8 cellular contexts compared by ENCODE assay signal in the genomic region with DNA sequence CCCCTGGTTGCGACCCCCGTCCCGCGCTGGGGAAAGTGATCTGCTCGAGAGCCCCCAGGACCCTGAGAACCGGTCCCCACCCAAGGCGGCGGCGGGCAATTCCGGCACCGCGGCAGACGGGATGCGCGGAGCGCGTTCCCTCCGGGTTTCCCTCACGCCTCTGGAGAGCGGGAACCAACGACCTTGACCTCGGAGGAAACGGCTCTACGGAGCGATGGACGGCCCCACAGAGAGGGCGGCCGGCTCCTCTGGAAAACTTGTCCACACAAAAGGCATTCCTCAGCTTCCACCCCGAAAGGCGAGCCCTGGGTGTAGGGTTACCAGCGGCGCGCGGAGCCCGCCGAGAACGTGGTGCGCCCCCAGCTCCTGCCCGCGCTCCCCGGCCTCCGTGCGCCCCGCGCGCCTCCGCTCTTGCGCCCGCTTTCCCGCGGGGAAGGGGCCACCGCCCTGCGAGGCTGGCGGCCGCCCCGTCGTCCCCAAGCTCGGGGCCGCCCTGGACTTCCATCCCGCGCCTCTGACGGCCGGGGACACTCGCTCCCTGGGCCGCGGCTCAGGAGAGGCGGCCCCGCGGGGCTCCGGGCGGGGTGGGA. TPM values are rescaled to one million over a fixed set of nuclear protein-coding genes. Genes with fewer than 3 reads are reported as not detected.
DNase-seq lines count a peak whose midpoint lies in the region; ATAC-seq and TF ChIP-seq lines count a peak whose summit lies in the region.

No MANE protein-coding gene starts in this region.

- H2AFZ ChIP-seq in trophoblast cell (ENCODE audit: insufficient read depth, low read length, poor library complexity) (peak overlapping the region; percentile 79), PC-3 (ENCODE audit: low read length) (no peak overlapping the region)

- H2AK5ac ChIP-seq in trophoblast cell (ENCODE audit: low read length): no peak overlapping the region

- H4K12ac ChIP-seq in trophoblast cell (ENCODE audit: low read depth, low read length): peak overlapping the region; percentile 9

- no TSS peak for BruUV-seq in PC-3 (replicated peaks; lab: Mats Ljungman, UMichigan)

- H3K23ac ChIP-seq in trophoblast cell (ENCODE audit: low read length): no peak overlapping the region

- POLR2A ChIA-PET in PC-3 (lab: Charles Lee; ENCODE audit: unreplicated experiment): no interaction called here

- peak overlapping the region; percentile 25 for H4K91ac ChIP-seq in trophoblast cell (ENCODE audit: low read depth, low read length)

- H3K18ac ChIP-seq in trophoblast cell (ENCODE audit: low read length): peak overlapping the region; percentile 7

- H3K4me3 ChIP-seq in cardiac muscle cell (peak overlapping the region; percentile 23), trophoblast cell (ENCODE audit: low read depth, low read length) (peak overlapping the region; percentile 74), PC-3 (ENCODE audit: low read length) (no peak overlapping the region)

- H3K4ac ChIP-seq in trophoblast cell (ENCODE audit: low read depth, low read length): no peak overlapping the region

- H3K9ac ChIP-seq in trophoblast cell (ENCODE audit: low read length) (no peak overlapping the region), PC-3 (ENCODE audit: low read length) (no peak overlapping the region)

- WGBS in trophoblast cell (ENCODE audit: extremely low coverage, insufficient coverage, insufficient read length): no CpG with 5 or more reads among the region's 71 CpGs

- no peak overlapping the region for H2BK12ac ChIP-seq in trophoblast cell (ENCODE audit: low read length)

- peaks cover 8% of the 10 kb centered on the region for H3K79me1 ChIP-seq in trophoblast cell (ENCODE audit: low read length)

- peak overlapping the region; percentile 62 for H3K14ac ChIP-seq in trophoblast cell (ENCODE audit: low read length)

- TF ChIP-seq CTCF in VCaP (conservative IDR thresholded peaks at IDR 0.05): no peak
- TF ChIP-seq CTCF in cardiac muscle cell (IDR thresholded peaks at IDR 0.05; ENCODE audit: low read depth, low read length): no peak
- TF ChIP-seq CTCF in PC-3 (conservative IDR thresholded peaks at IDR 0.05; ENCODE audit: low read depth, low read length): no peak

- intact Hi-C loops in PC-3 (cut with micrococcal nuclease): no loop called here

- H3K4me1 ChIP-seq in cardiac muscle cell (ENCODE audit: low read depth) (no peaks in the 10 kb centered on the region), trophoblast cell (ENCODE audit: control insufficient read depth in 1 of 2, insufficient read depth in 2 of 2, low read length in 2 of 2) (peaks cover 4 to 8% of the 10 kb centered on the region in 2 experiments), PC-3 (ENCODE audit: insufficient read depth, low read length) (no peaks in the 10 kb centered on the region)

- H3K79me2 ChIP-seq in trophoblast cell (ENCODE audit: control insufficient read depth, insufficient read depth, low read length, poor library complexity) (no peaks in the 10 kb centered on the region), PC-3 (ENCODE audit: low read length) (no peaks in the 10 kb centered on the region)

- peak overlapping the region; percentile 75 for H3K4me2 ChIP-seq in trophoblast cell (ENCODE audit: low read length)
- no peak overlapping the region for H3K4me2 ChIP-seq in PC-3 (ENCODE audit: low read length)

- H3K9me3 ChIP-seq in cardiac muscle cell (ENCODE audit: low read depth) (no peaks in the 10 kb centered on the region), trophoblast cell (ENCODE audit: insufficient read depth, low read depth, low read length) (peaks cover 2% of the 10 kb centered on the region), PC-3 (ENCODE audit: low read length) (no peaks in the 10 kb centered on the region)

- H3F3A ChIP-seq in PC-3 (ENCODE audit: low read length, unreplicated experiment): no peaks in the 10 kb centered on the region

- H3K27ac ChIP-seq in VCaP (peak overlapping the region; percentile 51; the same call in 1 of the 2 replicates), cardiac muscle cell (no peak overlapping the region), trophoblast cell (ENCODE audit: low read depth, low read length) (no peak overlapping the region), PC-3 (ENCODE audit: low read length) (no peak overlapping the region)

- no peak overlapping the region for H2BK5ac ChIP-seq in trophoblast cell (ENCODE audit: low read depth, low read length, poor library complexity)

- peak; percentile 75 for DNase-seq in NCI-H2227 (lab: John Stamatoyannopoulos, UW; ENCODE audit: unreplicated experiment)
- no peak for DNase-seq in NCI-H2227 treated with DMSO at 0.1 percent for 48 hours (lab: John Stamatoyannopoulos, UW)
- peak; percentile 58 to 68 for DNase-seq in cardiac muscle cell (ENCODE audit: low read depth in 1 of 2, low spot score in 1 of 2)
- DNase-seq in trophoblast cell: peak in 1 of 2 donors; percentile 8
- DNase-seq in NCI-H524 treated with DMSO at 0.1 percent for 48 hours (lab: John Stamatoyannopoulos, UW): no peak
- no peak for DNase-seq in PC-3

- no peaks in the 10 kb centered on the region for H3K9me2 ChIP-seq in PC-3 (replicated peaks; ENCODE audit: low read length)

- H3K27me3 ChIP-seq in cardiac muscle cell: peaks cover 32% of the 10 kb centered on the region
- H3K27me3 ChIP-seq in trophoblast cell (ENCODE audit: insufficient read depth, low read length): peaks cover 15% of the 10 kb centered on the region
- no peaks in the 10 kb centered on the region for H3K27me3 ChIP-seq in PC-3 (ENCODE audit: low read length)

- CTCF ChIA-PET in PC-3 (lab: Charles Lee): no interaction called here

- H2BK120ac ChIP-seq in trophoblast cell (ENCODE audit: insufficient read depth, low read length, poor library complexity): peak overlapping the region; percentile 12

- no peak for ATAC-seq in GM19455 (IDR thresholded peaks at IDR 0.05; ENCODE audit: unreplicated experiment)
- no peak for ATAC-seq in PC-3

- H4K20me1 ChIP-seq in PC-3 (ENCODE audit: low read length): no peaks in the 10 kb centered on the region

- H3K36me3 ChIP-seq in cardiac muscle cell (no peaks in the 10 kb centered on the region), trophoblast cell (ENCODE audit: control insufficient read depth in 1 of 2, insufficient read depth in 2 of 2, low read length in 2 of 2) (no peaks in the 10 kb centered on the region), PC-3 (ENCODE audit: low read depth, low read length) (no peaks in the 10 kb centered on the region)

- peak overlapping the region; percentile 75 for H4K8ac ChIP-seq in trophoblast cell (ENCODE audit: low read depth, low read length)

RNA-seq across cellular contexts. Expression of a gene that starts 0.4 kb away (rescaled TPM):
- total RNA-seq in cardiac muscle cell (1.3 and 2.9 TPM in 2 replicates), PC-3 (2014; rRNA removed) (not detected in 2 replicates)
- 1.1 and 2.2 TPM in 2 replicates for polyA plus RNA-seq in cardiac muscle cell
- polyA plus RNA-seq in trophoblast cell (2013): 0.35 and 0.42 TPM in 2 replicates

Comparison
In these comparisons a context has a peak if more than half of its experiments do, and no peak if none do; other contexts are left out.
1. DNase-seq: peak in NCI-H2227 (single experiment) and cardiac muscle cell (2 of 2); none in NCI-H2227 treated with DMSO at 0.1 percent for 48 hours (single experiment), NCI-H524 treated with DMSO at 0.1 percent for 48 hours (single experiment) and PC-3 (single experiment).